29 cellular contexts compared by ENCODE assay signal in the genomic region with DNA sequence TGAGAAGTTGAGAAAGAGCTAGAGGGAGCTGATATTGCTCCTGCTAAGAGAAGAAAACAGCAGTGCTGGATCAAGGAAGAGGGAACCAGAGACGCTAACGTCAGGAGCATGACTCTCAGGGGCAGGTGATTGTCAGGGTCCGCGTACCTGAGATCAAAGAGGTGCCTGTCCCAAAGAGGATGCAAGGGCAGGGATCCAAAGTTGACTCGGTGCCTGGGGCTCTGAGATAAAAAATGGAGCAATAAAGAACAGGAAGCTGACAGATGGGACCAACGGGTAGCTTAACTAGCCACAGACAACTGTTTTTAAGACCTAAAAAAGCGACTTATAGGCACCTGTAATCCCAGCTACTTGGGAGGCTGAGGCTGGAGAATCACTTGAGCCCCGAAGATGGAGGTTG.
"Had no signal": no experiment of that assay in that cellular context is flagged by ENCODE, and none has a peak within 500 bp of the region (broad histone marks: within the 10 kb centered on the region; RNA-seq: fewer than 3 reads in every experiment).

No MANE protein-coding gene starts in this region.

- H2AFZ ChIP-seq: neural progenitor cell had no signal

- H3K4me2 ChIP-seq: neural progenitor cell had no signal

- H3K4me3 Mint-ChIP-seq: effector memory CD8-positive, alpha-beta T cell; naive thymus-derived CD4-positive, alpha-beta T cell; nephron; neural progenitor cell; stimulated activated naive B cell treated with anti-CD40 and anti-IgM and Interleukin-4, amounts not matched to agents 10 μg/mL and 1 μg/mL and 100 μg/mL, for 72 hours; stimulated activated naive CD8-positive, alpha-beta T cell treated with anti-CD3 and anti-CD28 coated beads, Interleukin-15, Interleukin-2, amounts not matched to agents 100 ng/mL and 50 ng/mL, for 24 hours had no signal

- H3K36me3 ChIP-seq: esophagus squamous epithelium, heart right ventricle, left lung, neural progenitor cell, prostate gland, right atrium auricular region, spleen, thoracic aorta, tibial nerve, upper lobe of left lung, uterus had no signal

- H3K36me3 Mint-ChIP-seq: naive thymus-derived CD4-positive, alpha-beta T cell; neural progenitor cell; stimulated activated naive B cell treated with anti-CD40 and anti-IgM and Interleukin-4, amounts not matched to agents 10 μg/mL and 1 μg/mL and 100 μg/mL, for 72 hours had no signal

- H3K4me1 ChIP-seq: esophagus squamous epithelium, heart right ventricle, left lung, neural progenitor cell, prostate gland, right atrium auricular region, spleen, tibial nerve, upper lobe of left lung, uterus had no signal

- H3K9ac ChIP-seq: neural progenitor cell had no signal

- FAIRE-seq: endometrium, islet of Langerhans had no signal

- H3K27me3 ChIP-seq: esophagus squamous epithelium, left lung, neural progenitor cell, right atrium auricular region, spleen, tibial nerve, upper lobe of left lung, uterus had no signal

- ATAC-seq: effector memory CD8-positive, alpha-beta T cell; heart right ventricle; left cardiac atrium; left lung; naive thymus-derived CD4-positive, alpha-beta T cell; sciatic nerve; stimulated activated naive B cell treated with anti-CD40 and anti-IgM and Interleukin-4, amounts not matched to agents 10 μg/mL and 1 μg/mL and 100 μg/mL, for 72 hours had no signal

- DNase-seq: effector memory CD8-positive, alpha-beta T cell; erythroblast; esophagus squamous epithelium; foreskin melanocyte; glutamatergic neuron; heart right ventricle; hippocampal formation; left cardiac atrium; left lung; mesenchymal stem cell; midbrain; naive thymus-derived CD4-positive, alpha-beta T cell; nucleus accumbens; spleen; stimulated activated CD4-positive, alpha-beta T cell treated with anti-CD3 and anti-CD28 coated beads, Interleukin-2, amount 100 ng/mL, for 48 hours; stimulated activated naive B cell treated with anti-CD40 and anti-IgM and Interleukin-4, amounts not matched to agents 10 μg/mL and 1 μg/mL and 100 μg/mL, for 72 hours; upper lobe of left lung; uterus had no signal

- H3K9me3 ChIP-seq: esophagus squamous epithelium, heart right ventricle, left lung, prostate gland, right atrium auricular region, thoracic aorta, tibial nerve, upper lobe of left lung, uterus had no signal

- H3K27ac ChIP-seq: coronary artery, esophagus squamous epithelium, heart right ventricle, left lung, neural progenitor cell, prostate gland, right atrium auricular region, spleen, thoracic aorta, tibial nerve, upper lobe of left lung, uterus had no signal

- H3K27ac Mint-ChIP-seq: effector memory CD8-positive, alpha-beta T cell; naive thymus-derived CD4-positive, alpha-beta T cell; nephron; neural progenitor cell; stimulated activated naive B cell treated with anti-CD40 and anti-IgM and Interleukin-4, amounts not matched to agents 10 μg/mL and 1 μg/mL and 100 μg/mL, for 72 hours; stimulated activated naive CD8-positive, alpha-beta T cell treated with anti-CD3 and anti-CD28 coated beads, Interleukin-15, Interleukin-2, amounts not matched to agents 100 ng/mL and 50 ng/mL, for 24 hours had no signal

- H3K4me1 Mint-ChIP-seq: naive thymus-derived CD4-positive, alpha-beta T cell; stimulated activated naive B cell treated with anti-CD40 and anti-IgM and Interleukin-4, amounts not matched to agents 10 μg/mL and 1 μg/mL and 100 μg/mL, for 72 hours had no signal

- H3K9me3 Mint-ChIP-seq: nephron; neural progenitor cell; stimulated activated naive B cell treated with anti-CD40 and anti-IgM and Interleukin-4, amounts not matched to agents 10 μg/mL and 1 μg/mL and 100 μg/mL, for 72 hours; stimulated activated naive CD8-positive, alpha-beta T cell treated with anti-CD3 and anti-CD28 coated beads, Interleukin-15, Interleukin-2, amounts not matched to agents 100 ng/mL and 50 ng/mL, for 24 hours had no signal

- H3K4me3 ChIP-seq: coronary artery, esophagus squamous epithelium, heart right ventricle, left lung, neural progenitor cell, prostate gland, right atrium auricular region, spleen, thoracic aorta, tibial nerve, upper lobe of left lung, uterus had no signal

- H3K27me3 Mint-ChIP-seq: effector memory CD8-positive, alpha-beta T cell; naive thymus-derived CD4-positive, alpha-beta T cell; stimulated activated naive B cell treated with anti-CD40 and anti-IgM and Interleukin-4, amounts not matched to agents 10 μg/mL and 1 μg/mL and 100 μg/mL, for 72 hours; stimulated activated naive CD8-positive, alpha-beta T cell treated with anti-CD3 and anti-CD28 coated beads, Interleukin-15, Interleukin-2, amounts not matched to agents 100 ng/mL and 50 ng/mL, for 24 hours had no signal
